In genomic region chr4:17313194-17313593, GRCh38 we compare ENCODE assay signal across 13 cellular contexts.
DNase-seq lines count a peak whose midpoint lies in the region; ATAC-seq and TF ChIP-seq lines count a peak whose summit lies in the region.
"Had no signal": no experiment of that assay in that cellular context is flagged by ENCODE, and none has a peak within 500 bp of the region (broad histone marks: within the 10 kb centered on the region; RNA-seq: fewer than 3 reads in every experiment).

No MANE protein-coding gene starts in this region.

- H3K36me3 ChIP-seq in right atrium auricular region, result no peaks in the 10 kb centered on the region
- no peaks in the 10 kb centered on the region for H3K36me3 ChIP-seq in osteoblast (ENCODE audit: insufficient read depth, low read length)
- H3K36me3 ChIP-seq in endodermal cell (ENCODE audit: control insufficient read depth, insufficient read depth, low read length), result no peaks in the 10 kb centered on the region
- H3K36me3 ChIP-seq: BLaER1 treated with 17β-estradiol and CSF1 and Interleukin-3, amounts not matched to agents 10 nM and 100 nM had no signal

- H3K27ac ChIP-seq in right atrium auricular region (no peak overlapping the region), osteoblast (ENCODE audit: low read depth, low read length) (no peak overlapping the region), endodermal cell (ENCODE audit: low read depth, low read length) (no peak overlapping the region)
- H3K27ac ChIP-seq: BLaER1 treated with 17β-estradiol and CSF1 and Interleukin-3, amounts not matched to agents 10 nM and 100 nM had no signal

- H3K4me1 ChIP-seq in right atrium auricular region (no peaks in the 10 kb centered on the region), osteoblast (ENCODE audit: insufficient read depth, low read length) (peaks cover 17% of the 10 kb centered on the region), endodermal cell (ENCODE audit: control insufficient read depth, insufficient read depth, low read length) (no peaks in the 10 kb centered on the region)

- no peaks in the 10 kb centered on the region for H3K79me2 ChIP-seq in osteoblast (ENCODE audit: insufficient read depth, low read length)

- no peaks in the 10 kb centered on the region for H4K20me1 ChIP-seq in osteoblast (ENCODE audit: insufficient read depth, low read length)
- H4K20me1 ChIP-seq: BLaER1 treated with 17β-estradiol and CSF1 and Interleukin-3, amounts not matched to agents 10 nM and 100 nM had no signal

- H3K4me1 Mint-ChIP-seq in endodermal cell, result no peaks in the 10 kb centered on the region

- no peaks in the 10 kb centered on the region for H3K27me3 ChIP-seq in right atrium auricular region
- no peaks in the 10 kb centered on the region for H3K27me3 ChIP-seq in osteoblast (ENCODE audit: insufficient read depth, low read length)
- H3K27me3 ChIP-seq in endodermal cell (ENCODE audit: control insufficient read depth, insufficient read depth, low read length, poor library complexity, severe bottlenecking), result no peaks in the 10 kb centered on the region
- H3K27me3 ChIP-seq: BLaER1 treated with 17β-estradiol and CSF1 and Interleukin-3, amounts not matched to agents 10 nM and 100 nM had no signal

- H3K9me3 Mint-ChIP-seq in endodermal cell, result no peaks in the 10 kb centered on the region

- intact Hi-C loops in left ventricle myocardium superior (cut with micrococcal nuclease), result no loop called here

- DNase-seq in left ventricle myocardium superior, result no peak
- DNase-seq in right atrium auricular region (ENCODE audit: low spot score), result no peak
- peak; percentile 80 to 87 for DNase-seq in dermis microvascular lymphatic vessel endothelial cell (ENCODE audit: low read depth in 2 of 2)
- no peak for DNase-seq in osteoblast (ENCODE audit: insufficient read length, low spot score, missing footprints)
- DNase-seq in NCI-H510A (lab: John Stamatoyannopoulos, UW), result no peak
- DNase-seq in endodermal cell, result no peak
- no peak for DNase-seq in NCI-H1436 (lab: John Stamatoyannopoulos, UW)
- DNase-seq: ACHN; CD4-positive, CD25-positive, alpha-beta regulatory T cell; DMS53; GF-D8 had no signal

- H3K4me3 Mint-ChIP-seq in endodermal cell, result no peak overlapping the region
- H3K4me3 Mint-ChIP-seq: CD4-positive, CD25-positive, alpha-beta regulatory T cell had no signal

- peak overlapping the region; percentile 33 for H2AFZ ChIP-seq in osteoblast (ENCODE audit: low read length)

- H3K9me3 ChIP-seq in right atrium auricular region (no peaks in the 10 kb centered on the region), osteoblast (ENCODE audit: low read depth, low read length) (no peaks in the 10 kb centered on the region), endodermal cell (ENCODE audit: control insufficient read depth, low read length) (no peaks in the 10 kb centered on the region)

- whole genome bisulfite sequencing in endodermal cell (ENCODE audit: insufficient coverage in 1 of 2, insufficient read length in 1 of 2), 2 experiments, result 92 to 100% methylated on average over 2 of the region's 2 CpGs

- H3K4me3 ChIP-seq in right atrium auricular region (no peak overlapping the region), osteoblast (ENCODE audit: insufficient read depth, low read length) (no peak overlapping the region), endodermal cell (ENCODE audit: low read length) (no peak overlapping the region)
- H3K4me3 ChIP-seq: BLaER1 treated with 17β-estradiol and CSF1 and Interleukin-3, amounts not matched to agents 10 nM and 100 nM had no signal

- ATAC-seq in left ventricle myocardium superior, result peak; percentile 86
- ATAC-seq: HCT116 had no signal

- no peak overlapping the region for H3K9ac ChIP-seq in endodermal cell (ENCODE audit: extremely low read depth, low read length, poor library complexity, severe bottlenecking)
- H3K9ac ChIP-seq: BLaER1 treated with 17β-estradiol and CSF1 and Interleukin-3, amounts not matched to agents 10 nM and 100 nM had no signal

- H3K36me3 Mint-ChIP-seq in endodermal cell (ENCODE audit: low read depth), result no peaks in the 10 kb centered on the region
- H3K36me3 Mint-ChIP-seq: CD4-positive, CD25-positive, alpha-beta regulatory T cell had no signal

- TF ChIP-seq CTCF in right atrium auricular region (IDR thresholded peaks at IDR 0.05), result no peak
- no peak for TF ChIP-seq CTCF in osteoblast (IDR thresholded peaks at IDR 0.05; ENCODE audit: extremely low read depth, low read depth, low read length)
- TF ChIP-seq CTCF in endodermal cell (conservative IDR thresholded peaks at IDR 0.05), result no peak

- no peak overlapping the region for H3K4me2 ChIP-seq in osteoblast (ENCODE audit: insufficient read depth, low read length)

- H3K27me3 Mint-ChIP-seq in endodermal cell (ENCODE audit: insufficient read depth), result no peaks in the 10 kb centered on the region
- H3K27me3 Mint-ChIP-seq: CD4-positive, CD25-positive, alpha-beta regulatory T cell had no signal

- no peak overlapping the region for H3K27ac Mint-ChIP-seq in endodermal cell
- H3K27ac Mint-ChIP-seq: CD4-positive, CD25-positive, alpha-beta regulatory T cell had no signal

Comparison
In these comparisons a context has a peak if more than half of its experiments do, and no peak if none do; other contexts are left out.
1. DNase-seq: peak in dermis microvascular lymphatic vessel endothelial cell (2 of 2); none in left ventricle myocardium superior (single experiment), right atrium auricular region (single experiment), osteoblast (single experiment), NCI-H510A (single experiment), endodermal cell (single experiment) and NCI-H1436 (single experiment).